Comparison of ENCODE assay signal across 1 cellular context in the genomic region with DNA sequence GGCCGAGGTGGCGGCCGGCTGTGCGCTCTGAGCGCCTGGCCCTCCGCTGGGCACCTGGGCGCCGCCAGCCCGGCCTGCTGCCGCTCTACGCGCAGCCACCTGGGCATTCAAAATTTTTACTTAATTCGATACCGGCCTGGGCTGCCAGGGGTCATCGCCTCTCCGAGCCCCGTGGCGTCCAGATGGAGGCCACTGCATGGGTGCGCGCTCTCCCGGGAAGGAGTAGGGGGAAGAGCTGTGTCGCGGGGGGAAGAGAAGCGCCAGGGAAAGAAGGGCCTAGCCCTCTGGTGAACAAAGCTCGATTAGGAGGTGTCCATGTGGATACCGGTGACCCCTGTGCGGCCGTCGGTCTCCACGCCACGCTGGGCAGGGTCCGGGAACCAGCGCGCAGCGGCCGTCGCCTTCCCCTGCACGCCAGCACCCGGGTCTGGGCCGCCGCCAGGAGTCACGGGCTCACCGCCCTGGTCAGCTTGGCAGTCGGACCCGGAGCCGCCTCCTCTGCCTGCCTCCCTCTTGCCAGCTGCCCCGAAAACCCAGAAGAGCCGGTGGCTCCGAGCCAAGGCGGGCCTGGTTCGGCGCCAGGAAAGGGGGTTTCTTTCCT.
TF ChIP-seq lines count a peak whose summit lies in the region.

No MANE protein-coding gene starts in this region.

TF ChIP-seq in endothelial cell of umbilical vein, 7 proteins besides CTCF, POLR2A, EP300 and RAD21 (continued from another document):
- TF ChIP-seq GATA2 (IDR thresholded peaks at IDR 0.05; ENCODE audit: insufficient read depth, insufficient read length, low read depth, low read length) (no peak), JUN (IDR thresholded peaks at IDR 0.05; ENCODE audit: borderline replicate concordance, insufficient read depth, insufficient read length, low read depth) (no peak), FOS (IDR thresholded peaks at IDR 0.05; ENCODE audit: borderline replicate concordance, insufficient read depth, low read length) (no peak), MYC (IDR thresholded peaks at IDR 0.05; ENCODE audit: low read depth, low read length) (no peak), POLR2AphosphoS5 (IDR thresholded peaks at IDR 0.05; ENCODE audit: insufficient read depth, low read depth, low read length) (no peak)
- TF ChIP-seq, protein P1, sequence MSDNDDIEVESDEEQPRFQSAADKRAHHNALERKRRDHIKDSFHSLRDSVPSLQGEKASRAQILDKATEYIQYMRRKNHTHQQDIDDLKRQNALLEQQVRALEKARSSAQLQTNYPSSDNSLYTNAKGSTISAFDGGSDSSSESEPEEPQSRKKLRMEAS (IDR thresholded peaks at IDR 0.05; ENCODE audit: insufficient read depth, insufficient read length), result no peak
